ENCODE assay signal across 8 cellular contexts in the genomic region with DNA sequence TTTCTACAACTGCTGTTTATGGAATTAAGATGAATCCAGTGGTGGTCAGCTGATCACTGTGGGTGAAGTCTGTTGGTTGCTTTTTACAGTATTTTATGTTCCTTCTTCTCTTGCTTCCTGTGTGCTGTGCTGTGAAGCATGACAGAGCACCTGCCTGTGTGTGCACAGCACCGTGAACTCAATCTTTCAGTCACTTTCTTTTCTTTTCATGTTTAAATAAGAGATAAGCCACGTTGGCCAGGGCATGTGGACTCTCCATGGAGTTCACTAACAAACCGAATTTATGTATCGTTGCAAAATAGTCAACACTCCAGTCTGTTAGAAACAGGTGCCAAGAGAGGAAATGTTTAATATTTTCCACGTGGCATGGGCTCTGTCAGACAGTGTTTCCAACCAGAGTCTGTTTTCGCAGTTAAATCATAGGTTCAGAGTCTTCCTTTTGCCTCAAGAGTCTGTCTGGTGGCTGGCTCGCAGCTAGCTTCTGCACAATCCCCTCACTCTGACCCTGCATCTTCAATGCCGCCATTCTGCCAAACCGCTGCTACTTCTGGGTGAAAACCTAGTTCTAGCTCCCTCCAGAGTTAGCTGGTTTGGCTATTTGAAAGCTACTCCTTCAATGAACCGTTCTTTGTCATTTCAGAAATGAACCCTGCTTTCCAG.
DNase-seq lines count a peak whose midpoint lies in the region; ATAC-seq, FAIRE-seq and TF ChIP-seq lines count a peak whose summit lies in the region.

No MANE protein-coding gene starts in this region.

- TF ChIP-seq RAD21 in HepG2 (CRISPR knock-in tag; IDR thresholded peaks at IDR 0.05), result no peak

- H3K27me3 ChIP-seq in HepG2 (ENCODE audit: control insufficient read depth in 1 of 2, insufficient read depth in 2 of 2, low read length in 2 of 2), result no peaks in the 10 kb centered on the region

- CTCF ChIA-PET in HepG2 (lab: Yijun Ruan, JAX; ENCODE audit: low intra/inter-chr PET ratio, low total read pairs), result no interaction called here

- H3K36me3 ChIP-seq in HepG2 (replicated peaks in 1 of 2; ENCODE audit: control insufficient read depth in 1 of 2, insufficient read depth in 2 of 2, low read length in 2 of 2), result no peaks in the 10 kb centered on the region

- peak overlapping the region; percentile 79 for H3K27ac ChIP-seq in HepG2 (ENCODE audit: extremely low read length, insufficient read depth, low read length)

- H2AFZ ChIP-seq in HepG2 (ENCODE audit: low read length), result peak overlapping the region; percentile 64

- in situ Hi-C loops in HepG2 (cut with HindIII; ENCODE audit: extremely low pct_ligation_motif_present, low pct_unique_long_range_greater_than_20kb), result no loop called here

- H3K4me1 ChIP-seq in HepG2 (ENCODE audit: insufficient read depth, low read length), result peaks cover 29% of the 10 kb centered on the region

- H3K9me3 ChIP-seq in HepG2 (ENCODE audit: low read length), result peaks cover 16% of the 10 kb centered on the region

- BruUV-seq in HepG2 (replicated peaks; lab: Mats Ljungman, UMichigan), result TSS peak; percentile 97

- POLR2A ChIA-PET in HepG2 (lab: Yijun Ruan, JAX), result interaction anchor here (1.7 kb wide), 1 partner anchor 29 kb away, joined by 6 read pairs; no protein-coding TSS in a partner anchor

- TF ChIP-seq EP300 in HepG2 (IDR thresholded peaks at IDR 0.05; ENCODE audit: low read depth in 2 of 2, low read length in 2 of 2) (peak in 1 of 2 experiments; percentile 75; a peak in 2 of 4 replicates), HepG2 (CRISPR knock-in tag; IDR thresholded peaks at IDR 0.05; ENCODE audit: borderline replicate concordance) (no peak)

- FAIRE-seq in HepG2 (lab: Jason Lieb, UNC), result peak; percentile 87

- peak overlapping the region; percentile 73 for H3K4me2 ChIP-seq in HepG2 (ENCODE audit: low read depth, low read length)

- DNase-seq in NCI-H2029 treated with DMSO at 0.1 percent for 48 hours (lab: John Stamatoyannopoulos, UW), result peak; percentile 97
- peak; percentile 83 for DNase-seq in HepG2 (ENCODE audit: low spot score)
- no peak for DNase-seq in inferior parietal cortex (ENCODE audit: extremely low spot score)
- DNase-seq in NCI-H524 (lab: John Stamatoyannopoulos, UW), result no peak
- DNase-seq in posterior cingulate gyrus, result no peak
- no peak for DNase-seq in HPDE6-E6E7 (ENCODE audit: extremely low spot score)

- H3K4me3 ChIP-seq in HepG2 (replicated peaks in 1 of 3; ENCODE audit: insufficient read depth in 1 of 3, low read depth in 2 of 3, low read length in 3 of 3), result peak overlapping the region; percentile 40 to 54 (median 52); a peak in 5 of 6 replicates

- peak overlapping the region; percentile 66 for H3K9ac ChIP-seq in HepG2 (ENCODE audit: insufficient read depth, low read depth, low read length)

- no peak for TF ChIP-seq POLR2A in HepG2 (IDR thresholded peaks at IDR 0.05; ENCODE audit: insufficient read depth in 1 of 2, low read depth in 2 of 2, low read length in 2 of 2)

- WGBS in HepG2 (ENCODE audit: low lambda C conversion rate), result 5% methylated on average over 10 of the region's 10 CpGs

- peak; percentile 98 for ATAC-seq in GM18867 (IDR thresholded peaks at IDR 0.05; ENCODE audit: unreplicated experiment)
- ATAC-seq in HG02870 (IDR thresholded peaks at IDR 0.05; ENCODE audit: unreplicated experiment), result peak; percentile 97
- ATAC-seq in HepG2, result peak; percentile 96

- no peaks in the 10 kb centered on the region for H4K20me1 ChIP-seq in HepG2 (ENCODE audit: insufficient read depth, low read length)

- TF ChIP-seq CTCF in HepG2 (CRISPR knock-in tag; IDR thresholded peaks at IDR 0.05), result no peak

- intact Hi-C loops in HepG2 (cut with micrococcal nuclease; ENCODE audit: unreplicated experiment), result no loop called here
- intact Hi-C loops in posterior cingulate gyrus (cut with DNase I), result no loop called here

- no peaks in the 10 kb centered on the region for H3K79me2 ChIP-seq in HepG2 (ENCODE audit: insufficient read depth, low read length)

TF ChIP-seq in HepG2, 621 proteins besides CTCF, POLR2A, EP300 and RAD21 (continues in another document):
- TF ChIP-seq ZBTB1 (CRISPR knock-in tag; IDR thresholded peaks at IDR 0.05; ENCODE audit: borderline replicate concordance) (no peak), THYN1 (CRISPR knock-in tag; IDR thresholded peaks at IDR 0.05; ENCODE audit: borderline replicate concordance, low read depth) (no peak), ZNF850 (CRISPR knock-in tag; conservative IDR thresholded peaks at IDR 0.05) (no peak), HDAC1 (CRISPR knock-in tag; IDR thresholded peaks at IDR 0.05) (peak; percentile 71; the same call in 1 of the 2 replicates), TARDBP (CRISPR knock-in tag; IDR thresholded peaks at IDR 0.05) (peak; percentile 78; the same call in 1 of the 2 replicates), CEBPG (CRISPR knock-in tag; IDR thresholded peaks at IDR 0.05) (peak; percentile 62), ZNF670 (CRISPR knock-in tag; IDR thresholded peaks at IDR 0.05; ENCODE audit: borderline replicate concordance) (no peak), REL (CRISPR knock-in tag; conservative IDR thresholded peaks at IDR 0.05) (no peak), ZNF263 (CRISPR knock-in tag; IDR thresholded peaks at IDR 0.05) (0 out of 2 replicates have a peak, but pooled peaks have one; percentile 24), ZNF550 (CRISPR knock-in tag; IDR thresholded peaks at IDR 0.05; ENCODE audit: borderline replicate concordance) (no peak), ZNF510 (CRISPR knock-in tag; IDR thresholded peaks at IDR 0.05; ENCODE audit: low read depth) (no peak), TAF15 (IDR thresholded peaks at IDR 0.05; ENCODE audit: low read depth, low read length, poor library complexity, severe bottlenecking) (no peak), ZNF782 (CRISPR knock-in tag; IDR thresholded peaks at IDR 0.05; ENCODE audit: borderline replicate concordance) (no peak), YEATS2 (CRISPR knock-in tag; IDR thresholded peaks at IDR 0.05; ENCODE audit: borderline replicate concordance) (no peak), STAG1 (CRISPR knock-in tag; IDR thresholded peaks at IDR 0.05) (0 out of 2 replicates have a peak, but pooled peaks have one; percentile 4), ZNF143 (CRISPR knock-in tag; IDR thresholded peaks at IDR 0.05) (no peak), NCOA2 (CRISPR knock-in tag; IDR thresholded peaks at IDR 0.05) (peak; percentile 60; the same call in 1 of the 2 replicates), ZFP37 (CRISPR knock-in tag; IDR thresholded peaks at IDR 0.05; ENCODE audit: borderline replicate concordance) (no peak), MIER2 (CRISPR knock-in tag; IDR thresholded peaks at IDR 0.05) (no peak), MTF2 (CRISPR knock-in tag; IDR thresholded peaks at IDR 0.05; ENCODE audit: borderline replicate concordance) (no peak)
- TF ChIP-seq, protein P1, sequence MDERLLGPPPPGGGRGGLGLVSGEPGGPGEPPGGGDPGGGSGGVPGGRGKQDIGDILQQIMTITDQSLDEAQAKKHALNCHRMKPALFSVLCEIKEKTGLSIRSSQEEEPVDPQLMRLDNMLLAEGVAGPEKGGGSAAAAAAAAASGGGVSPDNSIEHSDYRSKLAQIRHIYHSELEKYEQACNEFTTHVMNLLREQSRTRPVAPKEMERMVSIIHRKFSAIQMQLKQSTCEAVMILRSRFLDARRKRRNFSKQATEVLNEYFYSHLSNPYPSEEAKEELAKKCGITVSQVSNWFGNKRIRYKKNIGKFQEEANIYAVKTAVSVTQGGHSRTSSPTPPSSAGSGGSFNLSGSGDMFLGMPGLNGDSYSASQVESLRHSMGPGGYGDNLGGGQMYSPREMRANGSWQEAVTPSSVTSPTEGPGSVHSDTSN (CRISPR knock-in tag; IDR thresholded peaks at IDR 0.05), result no peak
- TF ChIP-seq, protein P2, sequence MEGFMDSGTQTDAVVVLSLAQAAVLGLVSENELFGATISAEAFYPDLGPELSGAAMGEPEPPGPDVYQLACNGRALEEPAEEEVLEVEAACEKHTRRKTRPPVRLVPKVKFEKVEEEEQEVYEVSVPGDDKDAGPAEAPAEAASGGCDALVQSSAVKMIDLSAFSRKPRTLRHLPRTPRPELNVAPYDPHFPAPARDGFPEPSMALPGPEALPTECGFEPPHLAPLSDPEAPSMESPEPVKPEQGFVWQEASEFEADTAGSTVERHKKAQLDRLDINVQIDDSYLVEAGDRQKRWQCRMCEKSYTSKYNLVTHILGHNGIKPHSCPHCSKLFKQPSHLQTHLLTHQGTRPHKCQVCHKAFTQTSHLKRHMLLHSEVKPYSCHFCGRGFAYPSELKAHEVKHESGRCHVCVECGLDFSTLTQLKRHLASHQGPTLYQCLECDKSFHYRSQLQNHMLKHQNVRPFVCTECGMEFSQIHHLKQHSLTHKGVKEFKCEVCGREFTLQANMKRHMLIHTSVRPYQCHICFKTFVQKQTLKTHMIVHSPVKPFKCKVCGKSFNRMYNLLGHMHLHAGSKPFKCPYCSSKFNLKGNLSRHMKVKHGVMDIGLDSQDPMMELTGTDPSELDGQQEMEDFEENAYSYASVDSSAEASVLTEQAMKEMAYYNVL (CRISPR knock-in tag; IDR thresholded peaks at IDR 0.05; ENCODE audit: borderline replicate concordance), result peak; percentile 87; the same call in 1 of the 2 replicates
- TF ChIP-seq, protein P3, sequence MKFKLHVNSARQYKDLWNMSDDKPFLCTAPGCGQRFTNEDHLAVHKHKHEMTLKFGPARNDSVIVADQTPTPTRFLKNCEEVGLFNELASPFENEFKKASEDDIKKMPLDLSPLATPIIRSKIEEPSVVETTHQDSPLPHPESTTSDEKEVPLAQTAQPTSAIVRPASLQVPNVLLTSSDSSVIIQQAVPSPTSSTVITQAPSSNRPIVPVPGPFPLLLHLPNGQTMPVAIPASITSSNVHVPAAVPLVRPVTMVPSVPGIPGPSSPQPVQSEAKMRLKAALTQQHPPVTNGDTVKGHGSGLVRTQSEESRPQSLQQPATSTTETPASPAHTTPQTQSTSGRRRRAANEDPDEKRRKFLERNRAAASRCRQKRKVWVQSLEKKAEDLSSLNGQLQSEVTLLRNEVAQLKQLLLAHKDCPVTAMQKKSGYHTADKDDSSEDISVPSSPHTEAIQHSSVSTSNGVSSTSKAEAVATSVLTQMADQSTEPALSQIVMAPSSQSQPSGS (CRISPR knock-in tag; IDR thresholded peaks at IDR 0.05), result peak; percentile 37
- TF ChIP-seq, protein P4, sequence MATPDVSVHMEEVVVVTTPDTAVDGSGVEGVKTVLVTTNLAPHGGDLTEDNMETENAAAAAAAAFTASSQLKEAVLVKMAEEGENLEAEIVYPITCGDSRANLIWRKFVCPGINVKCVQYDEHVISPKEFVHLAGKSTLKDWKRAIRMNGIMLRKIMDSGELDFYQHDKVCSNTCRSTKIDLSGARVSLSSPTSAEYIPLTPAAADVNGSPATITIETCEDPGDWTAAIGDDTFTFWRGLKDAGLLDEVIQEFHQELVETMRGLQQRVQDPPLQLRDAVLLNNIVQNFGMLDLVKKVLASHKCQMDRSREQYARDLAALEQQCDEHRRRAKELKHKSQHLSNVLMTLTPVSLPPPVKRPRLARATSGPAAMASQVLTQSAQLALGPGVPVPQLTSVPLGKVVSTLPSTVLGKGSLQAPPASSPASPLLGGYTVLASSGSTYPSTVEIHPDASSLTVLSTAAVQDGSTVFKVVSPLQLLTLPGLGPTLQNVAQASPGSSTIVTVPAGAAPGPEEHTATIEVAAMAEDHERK (CRISPR knock-in tag; IDR thresholded peaks at IDR 0.05; ENCODE audit: low read depth), result no peak

Comparison
In these comparisons a context has a peak if more than half of its experiments do, and no peak if none do; other contexts are left out.
1. DNase-seq: peak in NCI-H2029 treated with DMSO at 0.1 percent for 48 hours (single experiment) and HepG2 (single experiment); none in inferior parietal cortex (single experiment), NCI-H524 (0 of 2), posterior cingulate gyrus (0 of 10) and HPDE6-E6E7 (single experiment).
2. Peak in every context shown above with its lines, with median percentiles within 50 percentile points of each other: ATAC-seq.